Comparison of ENCODE assay signal across 8 cellular contexts in genomic region chr10:30392564-30392990, GRCh38. TPM values are rescaled to one million over a fixed set of nuclear protein-coding genes. Genes with fewer than 3 reads are reported as not detected.
A peak's percentile ranks its signal among the peaks of the same experiment; 100 is the strongest.
DNase-seq lines count a peak whose midpoint lies in the region; ATAC-seq and TF ChIP-seq lines count a peak whose summit lies in the region.

No MANE protein-coding gene starts in this region.

- no peak for TF ChIP-seq POLR2A in lower leg skin (IDR thresholded peaks at IDR 0.05)

- no peaks in the 10 kb centered on the region for H3K36me3 Mint-ChIP-seq in activated CD4-positive, alpha-beta T cell treated with anti-CD3 and anti-CD28 coated beads, Interleukin-2, amount 10 ng/mL, durations not matched to agents 24 days and 14 days (ENCODE audit: low read depth)

- no peak overlapping the region for H3K27ac ChIP-seq in coronary artery

- H3K27me3 Mint-ChIP-seq in activated CD4-positive, alpha-beta T cell treated with anti-CD3 and anti-CD28 coated beads, Interleukin-2, amount 10 ng/mL, durations not matched to agents 24 days and 14 days: peaks cover 22% of the 10 kb centered on the region

- TF ChIP-seq CTCF in coronary artery (IDR thresholded peaks at IDR 0.05): peak; percentile 93
- peak in 1 of 3 donors; percentile 80 for TF ChIP-seq CTCF in lower leg skin (IDR thresholded peaks at IDR 0.05)

- peak overlapping the region; percentile 63 for H3K4me3 ChIP-seq in coronary artery
- no peak overlapping the region for H3K4me3 ChIP-seq in lower leg skin (ENCODE audit: low read depth, poor library complexity, severe bottlenecking)

- no peak overlapping the region for H3K27ac Mint-ChIP-seq in activated CD4-positive, alpha-beta T cell treated with anti-CD3 and anti-CD28 coated beads, Interleukin-2, amount 10 ng/mL, durations not matched to agents 24 days and 14 days

- peak; percentile 66 for DNase-seq in SIG-M5 treated with dmso at 0.1 percent for 504 hours (lab: John Stamatoyannopoulos, UW; ENCODE audit: unreplicated experiment)
- DNase-seq in SIG-M5 (lab: John Stamatoyannopoulos, UW): no peak
- peak; percentile 64 for DNase-seq in NCI-H460 (ENCODE audit: extremely low read depth, low read depth)
- DNase-seq in activated CD4-positive, alpha-beta T cell treated with anti-CD3 and anti-CD28 coated beads, Interleukin-2, amount 10 ng/mL, durations not matched to agents 24 days and 14 days: peak; percentile 92
- no peak for DNase-seq in coronary artery (ENCODE audit: low spot score)
- peak; percentile 50 to 93 for DNase-seq in lower leg skin (ENCODE audit: low spot score in 2 of 2)
- DNase-seq in stimulated activated CD4-positive, alpha-beta T cell treated with anti-CD3 and anti-CD28 coated beads, Interleukin-4, amount 100 ng/mL, for 48 hours (ENCODE audit: low read depth in 2 of 2): peak; percentile 62 to 69

- H3K4me1 Mint-ChIP-seq in activated CD4-positive, alpha-beta T cell treated with anti-CD3 and anti-CD28 coated beads, Interleukin-2, amount 10 ng/mL, durations not matched to agents 24 days and 14 days: peaks cover 2% of the 10 kb centered on the region

- ATAC-seq in HG03025 (IDR thresholded peaks at IDR 0.05; ENCODE audit: low FRiP score, unreplicated experiment): peak; percentile 92

- WGBS in lower leg skin, 2 donors: 11 to 12% methylated on average over 17 of the region's 17 CpGs

- intact Hi-C loops in activated CD4-positive, alpha-beta T cell treated with anti-CD3 and anti-CD28 coated beads, Interleukin-2, amount 10 ng/mL, durations not matched to agents 24 days and 14 days (cut with micrococcal nuclease): loop anchor here (1.0 kb wide), 2 partner anchors 142 to 199 kb away; no protein-coding TSS in a partner anchor
- intact Hi-C loops in lower leg skin (cut with DNase I; ENCODE audit: low total_unique reads): loop anchor here (5.0 kb wide), 1 partner anchor 200 kb away; no protein-coding TSS in a partner anchor

- no peaks in the 10 kb centered on the region for H3K9me3 Mint-ChIP-seq in activated CD4-positive, alpha-beta T cell treated with anti-CD3 and anti-CD28 coated beads, Interleukin-2, amount 10 ng/mL, durations not matched to agents 24 days and 14 days

- peak overlapping the region; percentile 31 for H3K4me3 Mint-ChIP-seq in activated CD4-positive, alpha-beta T cell treated with anti-CD3 and anti-CD28 coated beads, Interleukin-2, amount 10 ng/mL, durations not matched to agents 24 days and 14 days

RNA-seq across cellular contexts. Expression of gene MAP3K8, which starts 41.4 kb away (rescaled TPM):
- 6.0 and 8.0 TPM in 2 replicates for total RNA-seq in NCI-H460 (2014; rRNA removed; shearing (Covaris generic))
- 10.5 and 13.9 TPM in 2 replicates for polyA plus RNA-seq in NCI-H460 (2014; cell fraction: nucleus; rRNA removed)
- 20.9 and 22.0 TPM in 2 replicates for total RNA-seq in activated CD4-positive, alpha-beta T cell treated with anti-CD3 and anti-CD28 coated beads, Interleukin-2, amount 10 ng/mL, durations not matched to agents 24 days and 14 days
- total RNA-seq in lower leg skin: 10 to 100 TPM; 27.0 to 41.8 (median 35.5) TPM

RNA-seq across cellular contexts. Expression of gene MTPAP, which starts 43.5 kb away (rescaled TPM):
- 20.0 and 22.0 TPM in 2 replicates for total RNA-seq in NCI-H460 (2014; rRNA removed; shearing (Covaris generic))
- 10.9 and 20.5 TPM in 2 replicates for polyA plus RNA-seq in NCI-H460 (2014; cell fraction: nucleus; rRNA removed)
- 56.9 and 60.5 TPM in 2 replicates for total RNA-seq in activated CD4-positive, alpha-beta T cell treated with anti-CD3 and anti-CD28 coated beads, Interleukin-2, amount 10 ng/mL, durations not matched to agents 24 days and 14 days
- 10 to 100 TPM in 3 of 4 donors, 1 to 10 TPM in 1; 9.3 to 22.8 (median 16.8) TPM for total RNA-seq in lower leg skin

Comparison
In these comparisons a context has a peak if more than half of its experiments do, and no peak if none do; other contexts are left out.
1. DNase-seq: peak in SIG-M5 treated with dmso at 0.1 percent for 504 hours (single experiment), NCI-H460 (single experiment), activated CD4-positive, alpha-beta T cell treated with anti-CD3 and anti-CD28 coated beads, Interleukin-2, amount 10 ng/mL, durations not matched to agents 24 days and 14 days (single experiment), lower leg skin (2 of 2) and stimulated activated CD4-positive, alpha-beta T cell treated with anti-CD3 and anti-CD28 coated beads, Interleukin-4, amount 100 ng/mL, for 48 hours (2 of 2); none in SIG-M5 (single experiment) and coronary artery (single experiment).